Comparison of ENCODE assay signal across 8 cellular contexts in genomic region chr6:33197431-33198048, GRCh38. TPM values are rescaled to one million over a fixed set of nuclear protein-coding genes. Genes with fewer than 3 reads are reported as not detected.
DNase-seq lines count a peak whose midpoint lies in the region; ATAC-seq and TF ChIP-seq lines count a peak whose summit lies in the region.

No MANE protein-coding gene starts in this region.

- peaks cover 24% of the 10 kb centered on the region for H3K79me2 ChIP-seq in KMS-11 (ENCODE audit: insufficient read depth, low read depth)

- no peaks in the 10 kb centered on the region for H4K20me1 ChIP-seq in KMS-11 (ENCODE audit: insufficient read depth)

- DNase-seq in activated CD4-positive, alpha-beta T cell treated with anti-CD3 and anti-CD28 coated beads, Interleukin-2, amount 10 ng/mL, durations not matched to agents 7 days and 5 days: peak; percentile 54
- DNase-seq in activated CD4-positive, alpha-beta T cell treated with anti-CD3 and anti-CD28 coated beads, Interleukin-2, amount 50 U/mL, for 4 hours: no peak
- peak; percentile 68 for DNase-seq in SK-N-DZ (ENCODE audit: low spot score)
- DNase-seq in lung microvascular endothelial cell (ENCODE audit: low read depth in 2 of 2): peak; percentile 61 to 69

- ATAC-seq in HG02759 (IDR thresholded peaks at IDR 0.05; ENCODE audit: unreplicated experiment): no peak
- no peak for ATAC-seq in HG02798 (IDR thresholded peaks at IDR 0.05; ENCODE audit: poor library complexity, unreplicated experiment)

- H3K27ac Mint-ChIP-seq in activated CD4-positive, alpha-beta T cell treated with anti-CD3 and anti-CD28 coated beads, Interleukin-2, amount 10 ng/mL, durations not matched to agents 7 days and 5 days: peak overlapping the region; percentile 83
- peak overlapping the region; percentile 99 for H3K27ac Mint-ChIP-seq in dendritic cell treated with granulocyte-macrophage colony-stimulating factor and Interleukin-4, amounts not matched to agents 40 ng/mL and 50 ng/mL, for 4 days

- no peaks in the 10 kb centered on the region for H3K36me3 ChIP-seq in KMS-11 (ENCODE audit: insufficient read depth)

- H3K9ac ChIP-seq in KMS-11: no peak overlapping the region

- TF ChIP-seq CTCF in KMS-11 (conservative IDR thresholded peaks at IDR 0.05; ENCODE audit: low read depth, low read length): peak; percentile 77

- H3K9me3 Mint-ChIP-seq in activated CD4-positive, alpha-beta T cell treated with anti-CD3 and anti-CD28 coated beads, Interleukin-2, amount 10 ng/mL, durations not matched to agents 7 days and 5 days: no peaks in the 10 kb centered on the region
- no peaks in the 10 kb centered on the region for H3K9me3 Mint-ChIP-seq in dendritic cell treated with granulocyte-macrophage colony-stimulating factor and Interleukin-4, amounts not matched to agents 40 ng/mL and 50 ng/mL, for 4 days

- H2AFZ ChIP-seq in KMS-11 (ENCODE audit: low read depth): no peak overlapping the region

- intact Hi-C loops in dendritic cell treated with granulocyte-macrophage colony-stimulating factor and Interleukin-4, amounts not matched to agents 40 ng/mL and 50 ng/mL, for 4 days (cut with micrococcal nuclease): loop anchor here (5.0 kb wide), 1 partner anchor 35 kb away; no protein-coding TSS in a partner anchor

- H3K4me3 Mint-ChIP-seq in activated CD4-positive, alpha-beta T cell treated with anti-CD3 and anti-CD28 coated beads, Interleukin-2, amount 10 ng/mL, durations not matched to agents 7 days and 5 days: peak overlapping the region; percentile 100
- H3K4me3 Mint-ChIP-seq in dendritic cell treated with granulocyte-macrophage colony-stimulating factor and Interleukin-4, amounts not matched to agents 40 ng/mL and 50 ng/mL, for 4 days: no peak overlapping the region

- peaks cover 8% of the 10 kb centered on the region for H3K4me1 ChIP-seq in KMS-11 (ENCODE audit: low read depth, poor library complexity, severe bottlenecking)

- H3K27me3 Mint-ChIP-seq in activated CD4-positive, alpha-beta T cell treated with anti-CD3 and anti-CD28 coated beads, Interleukin-2, amount 10 ng/mL, durations not matched to agents 7 days and 5 days: peaks cover 8% of the 10 kb centered on the region
- peaks cover 11% of the 10 kb centered on the region for H3K27me3 Mint-ChIP-seq in dendritic cell treated with granulocyte-macrophage colony-stimulating factor and Interleukin-4, amounts not matched to agents 40 ng/mL and 50 ng/mL, for 4 days

- no peak overlapping the region for H3K27ac ChIP-seq in KMS-11

- POLR2A ChIA-PET in activated CD4-positive, alpha-beta T cell treated with anti-CD3 and anti-CD28 coated beads, Interleukin-2, amount 10 ng/mL, durations not matched to agents 7 days and 5 days (lab: Charles Lee): interaction anchor here (0.5 kb wide), 1 partner anchor 366 kb away, joined by 4 read pairs; no protein-coding TSS in a partner anchor

- H3K27me3 ChIP-seq in KMS-11 (ENCODE audit: insufficient read depth, low read depth): no peaks in the 10 kb centered on the region

- CTCF ChIA-PET in activated CD4-positive, alpha-beta T cell treated with anti-CD3 and anti-CD28 coated beads, Interleukin-2, amount 10 ng/mL, durations not matched to agents 7 days and 5 days (lab: Charles Lee): interaction anchor here (0.5 to 2.2 kb wide), 17 partner anchors 11 to 516 kb away, joined by 3 to 10 read pairs (median 4); partner anchors contain the start of genes B3GALT4 and RING1

- peaks cover 48% of the 10 kb centered on the region for H3K4me1 Mint-ChIP-seq in activated CD4-positive, alpha-beta T cell treated with anti-CD3 and anti-CD28 coated beads, Interleukin-2, amount 10 ng/mL, durations not matched to agents 7 days and 5 days
- peaks cover 62% of the 10 kb centered on the region for H3K4me1 Mint-ChIP-seq in dendritic cell treated with granulocyte-macrophage colony-stimulating factor and Interleukin-4, amounts not matched to agents 40 ng/mL and 50 ng/mL, for 4 days (ENCODE audit: low read depth)

- no peak overlapping the region for H3K4me3 ChIP-seq in KMS-11 (IDR thresholded peaks at IDR 0.05; ENCODE audit: insufficient read depth, low read depth, low read length)

- H3K36me3 Mint-ChIP-seq in activated CD4-positive, alpha-beta T cell treated with anti-CD3 and anti-CD28 coated beads, Interleukin-2, amount 10 ng/mL, durations not matched to agents 7 days and 5 days (ENCODE audit: low read depth): peaks cover 52% of the 10 kb centered on the region
- peaks cover 80% of the 10 kb centered on the region for H3K36me3 Mint-ChIP-seq in dendritic cell treated with granulocyte-macrophage colony-stimulating factor and Interleukin-4, amounts not matched to agents 40 ng/mL and 50 ng/mL, for 4 days (ENCODE audit: low read depth)

- H3K4me2 ChIP-seq in KMS-11: no peak overlapping the region

RNA-seq across cellular contexts. Expression of gene RXRB, which starts 2.9 kb away (rescaled TPM):
- 10 to 100 TPM; 45.0 to 46.2 TPM for total RNA-seq in activated CD4-positive, alpha-beta T cell treated with anti-CD3 and anti-CD28 coated beads, Interleukin-2, amount 10 ng/mL, durations not matched to agents 7 days and 5 days
- 21.4 and 25.8 TPM in 2 replicates for polyA plus RNA-seq in SK-N-DZ (2014; cell fraction: cytosol; rRNA removed)
- 80.1 and 95.9 TPM in 2 replicates for polyA plus RNA-seq in SK-N-DZ (2014; cell fraction: nucleus; rRNA removed)
- 15.5 and 18.3 TPM in 2 replicates for total RNA-seq in lung microvascular endothelial cell

RNA-seq across cellular contexts. Expression of gene SLC39A7, which starts 3.1 kb away (rescaled TPM):
- total RNA-seq in activated CD4-positive, alpha-beta T cell treated with anti-CD3 and anti-CD28 coated beads, Interleukin-2, amount 10 ng/mL, durations not matched to agents 7 days and 5 days: 10 to 100 TPM; 34.8 to 48.5 TPM
- polyA plus RNA-seq in SK-N-DZ (2014; cell fraction: cytosol; rRNA removed): 58.4 and 67.5 TPM in 2 replicates
- polyA plus RNA-seq in SK-N-DZ (2014; cell fraction: nucleus; rRNA removed): 40.4 and 43.7 TPM in 2 replicates
- total RNA-seq in lung microvascular endothelial cell: 79.8 and 95.2 TPM in 2 replicates

RNA-seq across cellular contexts. Expression of gene COL11A2, which starts 5.3 kb away (rescaled TPM):
- total RNA-seq in activated CD4-positive, alpha-beta T cell treated with anti-CD3 and anti-CD28 coated beads, Interleukin-2, amount 10 ng/mL, durations not matched to agents 7 days and 5 days: 1 to 10 TPM; 1.3 to 1.4 TPM
- 0.18 and 0.32 TPM in 2 replicates for polyA plus RNA-seq in SK-N-DZ (2014; cell fraction: cytosol; rRNA removed)
- polyA plus RNA-seq in SK-N-DZ (2014; cell fraction: nucleus; rRNA removed): 13.7 and 15.4 TPM in 2 replicates
- under 0.01 and 0.20 TPM in 2 replicates for total RNA-seq in lung microvascular endothelial cell

RNA-seq across cellular contexts. Expression of gene HSD17B8, which starts 6.9 kb away (rescaled TPM):
- total RNA-seq in activated CD4-positive, alpha-beta T cell treated with anti-CD3 and anti-CD28 coated beads, Interleukin-2, amount 10 ng/mL, durations not matched to agents 7 days and 5 days: 10 to 100 TPM; 11.0 to 13.6 TPM
- polyA plus RNA-seq in SK-N-DZ (2014; cell fraction: cytosol; rRNA removed): 14.5 and 17.4 TPM in 2 replicates
- 28.4 and 36.4 TPM in 2 replicates for polyA plus RNA-seq in SK-N-DZ (2014; cell fraction: nucleus; rRNA removed)
- total RNA-seq in lung microvascular endothelial cell: 7.0 and 8.5 TPM in 2 replicates

RNA-seq across cellular contexts. Expression of gene RING1, which starts 10.8 kb away (rescaled TPM):
- 10 to 100 TPM; 38.1 to 44.0 TPM for total RNA-seq in activated CD4-positive, alpha-beta T cell treated with anti-CD3 and anti-CD28 coated beads, Interleukin-2, amount 10 ng/mL, durations not matched to agents 7 days and 5 days
- polyA plus RNA-seq in SK-N-DZ (2014; cell fraction: cytosol; rRNA removed): 23.3 and 27.1 TPM in 2 replicates
- 32.4 and 35.4 TPM in 2 replicates for polyA plus RNA-seq in SK-N-DZ (2014; cell fraction: nucleus; rRNA removed)
- 14.4 and 22.8 TPM in 2 replicates for total RNA-seq in lung microvascular endothelial cell

Comparison
In these comparisons a context has a peak if more than half of its experiments do, and no peak if none do; other contexts are left out.
1. DNase-seq: peak in activated CD4-positive, alpha-beta T cell treated with anti-CD3 and anti-CD28 coated beads, Interleukin-2, amount 10 ng/mL, durations not matched to agents 7 days and 5 days (single experiment), SK-N-DZ (single experiment) and lung microvascular endothelial cell (2 of 2); none in activated CD4-positive, alpha-beta T cell treated with anti-CD3 and anti-CD28 coated beads, Interleukin-2, amount 50 U/mL, for 4 hours (0 of 2).